8 cellular contexts compared by ENCODE assay signal in the genomic region with DNA sequence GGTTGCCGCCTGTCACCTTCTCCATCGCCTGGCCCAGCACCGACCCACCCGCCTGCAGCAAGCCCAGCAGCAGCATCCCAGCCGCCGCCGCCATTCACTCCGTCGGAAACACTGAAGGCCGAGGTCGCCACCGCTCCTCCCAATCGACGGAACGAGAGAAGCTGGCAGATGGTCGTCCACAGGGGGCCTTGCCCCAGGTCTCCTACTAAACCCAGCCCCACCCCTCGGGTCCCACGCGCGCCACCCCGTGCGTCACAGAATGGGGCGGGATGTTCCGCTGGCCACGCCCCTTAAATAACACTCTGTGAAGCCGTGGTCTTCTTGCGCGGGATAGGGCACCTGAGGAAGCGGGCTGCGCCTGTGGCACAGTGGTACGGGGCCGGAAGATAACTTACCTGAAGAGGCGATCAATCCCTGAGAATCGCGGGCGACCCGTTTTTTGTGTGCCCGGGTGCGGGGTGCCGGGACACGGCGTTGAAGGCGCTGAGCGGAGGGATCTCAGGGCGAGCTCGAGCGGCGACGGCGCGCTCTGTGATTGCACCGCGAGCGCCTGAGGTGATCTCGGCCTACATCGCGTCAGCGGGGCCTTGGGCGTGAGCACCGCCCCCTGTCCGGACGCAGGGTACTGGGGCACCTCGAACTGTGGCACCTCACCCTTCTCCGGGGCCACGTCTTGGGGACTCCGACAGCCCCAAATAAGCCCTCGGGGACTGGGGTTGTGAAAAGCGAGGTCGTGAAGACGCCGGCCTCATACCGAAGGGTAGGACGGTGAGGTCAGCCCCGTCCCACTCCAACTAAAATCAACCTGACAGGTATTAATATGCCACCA. TPM values are rescaled to one million over a fixed set of nuclear protein-coding genes. Genes with fewer than 3 reads are reported as not detected.
A peak's percentile ranks its signal among the peaks of the same experiment; 100 is the strongest.
DNase-seq lines count a peak whose midpoint lies in the region; ATAC-seq, FAIRE-seq and TF ChIP-seq lines count a peak whose summit lies in the region.

Gene CYP51A1, minus strand, starts transcription at position 207 of the 829 bp plus-strand sequence. Its CDS starts 113 bp downstream, at position 94.

- peak; percentile 30 for TF ChIP-seq EP300 in ovary (IDR thresholded peaks at IDR 0.05)

- ATAC-seq in HG02798 (IDR thresholded peaks at IDR 0.05; ENCODE audit: poor library complexity, unreplicated experiment) (peak; percentile 92), Right ventricle myocardium inferior (peak; percentile 97)

- FAIRE-seq in GM12891 (lab: Jason Lieb, UNC): peak; percentile 94

- intact Hi-C loops in Right ventricle myocardium inferior (cut with DNase I): loop anchor here (1.0 to 10.0 kb wide), 2 partner anchors 250 to 313 kb away; partner anchors contain the start of genes GATAD1 and MTERF1
- intact Hi-C loops in ovary (cut with DNase I): no loop called here

- no peaks in the 10 kb centered on the region for H3K4me1 ChIP-seq in ovary (ENCODE audit: insufficient read depth)
- H3K4me1 ChIP-seq in thymus (ENCODE audit: control insufficient read depth, insufficient read depth, low read length): no peaks in the 10 kb centered on the region

- H3K27me3 ChIP-seq in ovary: no peaks in the 10 kb centered on the region
- H3K27me3 ChIP-seq in thymus (ENCODE audit: control insufficient read depth, insufficient read depth): no peaks in the 10 kb centered on the region

- 0% methylated on average over 60 to 74 of the region's 74 CpGs for WGBS in ovary, 3 donors
- WGBS in thymus: under 1% methylated on average over 74 of the region's 74 CpGs

- H3K27ac ChIP-seq in ovary: peak within 1 kb of the TSS; percentile 93 to 99
- H3K27ac ChIP-seq in thymus (ENCODE audit: low read depth): peak within 1 kb of the TSS; percentile 70

- TF ChIP-seq CTCF in ovary (IDR thresholded peaks at IDR 0.05): peak in 2 of 3 donors; percentile 13 to 21

- TF ChIP-seq POLR2A in GM12891 (IDR thresholded peaks at IDR 0.05; ENCODE audit: low read depth, low read length): peak; percentile 88
- peak; percentile 90 for TF ChIP-seq POLR2A in ovary (IDR thresholded peaks at IDR 0.05)

- H3K9me3 ChIP-seq in ovary (no peaks in the 10 kb centered on the region), thymus (ENCODE audit: control insufficient read depth) (no peaks in the 10 kb centered on the region)

- DNase-seq in GM12891 (ENCODE audit: insufficient read length, low spot score): peak; percentile 77
- peak; percentile 87 for DNase-seq in NCI-H1417 treated with DMSO at 0.1 percent for 48 hours (lab: John Stamatoyannopoulos, UW)
- DNase-seq in SW 1271 (lab: John Stamatoyannopoulos, UW): peak; percentile 64 to 85
- peak; percentile 86 for DNase-seq in activated naive CD8-positive, alpha-beta T cell treated with anti-CD3 and anti-CD28 coated beads, Interleukin-2, amount 50 U/mL, for 16 hours (ENCODE audit: low read depth, low spot score)
- peak; percentile 95 for DNase-seq in Right ventricle myocardium inferior (ENCODE audit: missing footprints)
- peak; percentile 95 to 98 (median 97) for DNase-seq in ovary

- H3K4me3 ChIP-seq in ovary (peak within 1 kb of the TSS; percentile 67), thymus (ENCODE audit: low read length) (peak within 1 kb of the TSS; percentile 71)

- H3K36me3 ChIP-seq in ovary (no peaks in the 10 kb centered on the region), thymus (ENCODE audit: control insufficient read depth, insufficient read depth) (no peaks in the 10 kb centered on the region)

TF ChIP-seq in GM12891, 5 proteins besides CTCF, POLR2A, EP300 and RAD21:
- peak; percentile 86 for TF ChIP-seq POLR2AphosphoS5 (IDR thresholded peaks at IDR 0.05; ENCODE audit: low read depth, low read length)
- TF ChIP-seq POU2F2 (IDR thresholded peaks at IDR 0.05; ENCODE audit: low read depth, low read length): peak; percentile 31; the same call in 1 of the 2 replicates
- no peak for TF ChIP-seq PAX5 (IDR thresholded peaks at IDR 0.05; ENCODE audit: insufficient read depth, low read length, severe bottlenecking)
- no peak for TF ChIP-seq SPI1 (IDR thresholded peaks at IDR 0.05; ENCODE audit: low read depth, low read length)
- no peak; the same call in 1 of the 2 replicates for TF ChIP-seq TAF1 (IDR thresholded peaks at IDR 0.05; ENCODE audit: low read depth, low read length)

RNA-seq across cellular contexts. Expression of gene CYP51A1, which starts in this region (rescaled TPM):
- 22.7 TPM for polyA plus RNA-seq in GM12891 (2012; ENCODE audit: low read depth, missing spikeins)
- 19.3 TPM for total RNA-seq in Right ventricle myocardium inferior
- total RNA-seq in ovary: 100 to 1,000 TPM in 1 of 7 donors, 10 to 100 TPM in 6; 36.5 to 219 (median 56.4) TPM
- polyA plus RNA-seq in ovary: 10 to 100 TPM; 23.7 to 99.6 TPM
- 8.9 TPM for polyA plus RNA-seq in thymus

Comparison
In these comparisons a context has a peak if more than half of its experiments do, and no peak if none do; other contexts are left out.
1. Peak in every context shown above with its lines: DNase-seq, ATAC-seq, H3K4me3 ChIP-seq and H3K27ac ChIP-seq.